ENCODE assay signal across 18 cellular contexts in genomic region chr21:41823166-41823565, GRCh38. TPM values are rescaled to one million over a fixed set of nuclear protein-coding genes. Genes with fewer than 3 reads are reported as not detected.
"Had no signal": no experiment of that assay in that cellular context is flagged by ENCODE, and none has a peak within 500 bp of the region (broad histone marks: within the 10 kb centered on the region; RNA-seq: fewer than 3 reads in every experiment).

No MANE protein-coding gene starts in this region.

- H3K9me3 ChIP-seq: ascending aorta, breast epithelium, left lung, neutrophil, tibial nerve had no signal

- H3K27ac ChIP-seq: ascending aorta, breast epithelium, foreskin keratinocyte, left lung, neutrophil, tibial nerve had no signal

- H3K4me1 ChIP-seq: ascending aorta, breast epithelium, foreskin keratinocyte, left lung, tibial nerve had no signal

- H3K4me3 ChIP-seq: ascending aorta, breast epithelium, left lung, tibial nerve had no signal

- H3K27me3 ChIP-seq: ascending aorta, breast epithelium, foreskin keratinocyte, left lung, neutrophil, tibial nerve had no signal

- H3K36me3 ChIP-seq: breast epithelium had no signal

- DNase-seq: activated CD4-positive, alpha-beta T cell treated with anti-CD3 and anti-CD28 coated beads, Interleukin-2, amount 50 U/mL, for 4 hours; activated CD4-positive, CD25-positive, alpha-beta regulatory T cell treated with anti-CD3 and anti-CD28 coated beads, Interleukin-2, amount 50 U/mL, for 72 hours; effector memory CD4-positive, alpha-beta T cell; foreskin keratinocyte; glutamatergic neuron; hypothalamus; kidney; stimulated activated CD4-positive, alpha-beta T cell treated with anti-CD3 and anti-CD28 coated beads, Interleukin-2, amount 100 ng/mL, for 48 hours; stimulated activated naive B cell treated with anti-CD40 and anti-IgM and Interleukin-4, amounts not matched to agents 10 μg/mL and 1 μg/mL and 100 μg/mL, for 72 hours; T-helper 1 cell; T1000 had no signal

- ATAC-seq: foreskin keratinocyte; left lung; naive thymus-derived CD8-positive, alpha-beta T cell; stimulated activated naive B cell treated with anti-CD40 and anti-IgM and Interleukin-4, amounts not matched to agents 10 μg/mL and 1 μg/mL and 100 μg/mL, for 72 hours had no signal

RNA-seq across cellular contexts. Expression of gene RIPK4, which starts 56.3 kb away (rescaled TPM):
- total RNA-seq: activated T-helper 2 cell treated with anti-CD3 and anti-CD28 coated beads, Interferon-gamma antibody, Interleukin-2, Interleukin-4, amounts not matched to agents 10 μg/mL and 5 μg/mL and 100 μg/mL, durations not matched to agents 14 hours and 24 hours and 36 hours had no signal
